12 cellular contexts compared by ENCODE assay signal in the genomic region with DNA sequence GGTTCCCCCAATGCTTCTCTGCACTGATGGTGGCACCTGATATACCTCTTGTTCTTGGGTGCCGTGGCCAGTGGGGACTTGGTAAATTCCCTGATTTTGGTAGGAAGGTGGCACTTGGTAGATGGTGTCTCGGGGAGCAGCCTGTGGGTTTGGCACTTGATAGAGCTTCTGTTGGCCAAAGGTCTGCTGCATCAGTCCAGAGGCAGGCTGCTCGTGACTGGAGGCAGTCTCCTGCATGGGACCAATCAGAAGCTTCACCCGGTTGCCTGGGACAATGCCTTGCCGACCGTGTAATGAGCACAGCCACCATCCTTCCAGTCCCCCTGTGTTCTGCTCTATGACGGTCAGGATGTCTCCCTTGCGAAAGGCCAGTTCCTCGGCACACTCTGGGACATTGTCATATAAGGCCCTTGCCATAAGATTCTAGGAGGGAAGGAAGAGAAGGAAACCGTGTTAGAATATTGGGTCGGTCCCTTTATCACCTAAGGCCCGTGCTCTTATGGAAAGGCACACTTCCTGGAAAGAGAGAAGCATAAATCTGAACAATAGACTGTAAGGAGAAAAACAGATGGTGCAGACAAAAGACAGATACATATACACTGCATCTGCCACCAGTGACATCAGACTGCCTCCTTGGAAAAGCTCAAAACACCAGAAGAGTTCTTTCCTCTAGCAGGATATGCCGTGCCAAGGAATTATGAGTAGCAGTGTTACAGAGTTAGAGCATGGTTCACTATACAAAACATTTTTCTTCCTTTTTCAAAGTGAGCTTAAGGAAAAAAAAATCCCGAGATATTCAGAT. TPM values are rescaled to one million over a fixed set of nuclear protein-coding genes. Genes with fewer than 3 reads are reported as not detected.
A peak's percentile ranks its signal among the peaks of the same experiment; 100 is the strongest.
DNase-seq lines count a peak whose midpoint lies in the region; ATAC-seq and TF ChIP-seq lines count a peak whose summit lies in the region.
"Had no signal": no experiment of that assay in that cellular context is flagged by ENCODE, and none has a peak within 500 bp of the region (broad histone marks: within the 10 kb centered on the region; RNA-seq: fewer than 3 reads in every experiment).

No MANE protein-coding gene starts in this region.

- intact Hi-C loops in heart left ventricle (cut with DNase I) (loop anchor here in 1 of 10 donors (10.0 kb wide), 1 partner anchor 151 kb away; no protein-coding TSS in a partner anchor), left ventricle myocardium superior (cut with micrococcal nuclease) (no loop called here), esophagus squamous epithelium (cut with DNase I) (no loop called here), vagina (cut with DNase I) (no loop called here)

- TF ChIP-seq POLR2A in heart left ventricle (IDR thresholded peaks at IDR 0.05) (no peak), esophagus squamous epithelium (IDR thresholded peaks at IDR 0.05) (no peak), vagina (IDR thresholded peaks at IDR 0.05) (no peak)

- ATAC-seq in heart left ventricle (peak in 2 of 4 donors; percentile 2 to 31), left ventricle myocardium superior (no peak), GM18520 (IDR thresholded peaks at IDR 0.05; ENCODE audit: unreplicated experiment) (no peak)
- ATAC-seq: body of pancreas had no signal

- H3K4me1 ChIP-seq in heart left ventricle (peaks cover 14 to 100% (median 95%) of the 10 kb centered on the region in 12 donors), esophagus squamous epithelium (peaks cover 13 to 91% (median 52%) of the 10 kb centered on the region in 3 donors), osteoblast (ENCODE audit: insufficient read depth, low read length) (peaks cover 57% of the 10 kb centered on the region), vagina (peaks cover 72% of the 10 kb centered on the region)

- H3K4me2 ChIP-seq in osteoblast (ENCODE audit: insufficient read depth, low read length) = no peak overlapping the region

- H3K27me3 ChIP-seq in heart left ventricle = no peaks in the 10 kb centered on the region
- H3K27me3 ChIP-seq in esophagus squamous epithelium = peaks cover 0 to 31% (median 0%) of the 10 kb centered on the region in 4 donors
- H3K27me3 ChIP-seq in osteoblast (ENCODE audit: insufficient read depth, low read length) = no peaks in the 10 kb centered on the region
- no peaks in the 10 kb centered on the region for H3K27me3 ChIP-seq in vagina
- H3K27me3 ChIP-seq: body of pancreas, ovary had no signal

- H3K4me3 ChIP-seq in heart left ventricle = no peak overlapping the region
- H3K4me3 ChIP-seq in esophagus squamous epithelium = no peak overlapping the region
- H3K4me3 ChIP-seq in osteoblast (ENCODE audit: insufficient read depth, low read length) = no peak overlapping the region
- no peak overlapping the region for H3K4me3 ChIP-seq in vagina
- H3K4me3 ChIP-seq: body of pancreas, ovary had no signal

- TF ChIP-seq CTCF in heart left ventricle (IDR thresholded peaks at IDR 0.05) (no peak), esophagus squamous epithelium (IDR thresholded peaks at IDR 0.05) (no peak), osteoblast (IDR thresholded peaks at IDR 0.05; ENCODE audit: extremely low read depth, low read depth, low read length) (no peak), vagina (IDR thresholded peaks at IDR 0.05) (no peak)

- peaks cover 82% of the 10 kb centered on the region for H3K79me2 ChIP-seq in osteoblast (ENCODE audit: insufficient read depth, low read length)

- 52 to 64% (median 55%) methylated on average over 14 of the region's 14 CpGs for WGBS in heart left ventricle, 4 donors
- 56 to 86% methylated on average over 8 to 13 of the region's 14 CpGs for WGBS in esophagus squamous epithelium, 2 donors

- H3K36me3 ChIP-seq in heart left ventricle (peaks cover 0 to 35% (median 12%) of the 10 kb centered on the region in 9 donors), esophagus squamous epithelium (peaks cover 0 to 4% (median 0%) of the 10 kb centered on the region in 3 donors), osteoblast (ENCODE audit: insufficient read depth, low read length) (peaks cover 53% of the 10 kb centered on the region), vagina (no peaks in the 10 kb centered on the region)
- H3K36me3 ChIP-seq: ovary had no signal

- peaks cover 7% of the 10 kb centered on the region for H4K20me1 ChIP-seq in osteoblast (ENCODE audit: insufficient read depth, low read length)

- H3K27ac ChIP-seq in heart left ventricle = peak overlapping the region; percentile 60 to 93 (median 80)
- H3K27ac ChIP-seq in esophagus squamous epithelium = peak overlapping the region in 3 of 4 donors; percentile 69 to 80 (median 77)
- H3K27ac ChIP-seq in osteoblast (ENCODE audit: low read depth, low read length) = peak overlapping the region; percentile 99
- peak overlapping the region; percentile 74 for H3K27ac ChIP-seq in vagina
- H3K27ac ChIP-seq: ovary had no signal

- DNase-seq in heart left ventricle = no peak
- DNase-seq in left ventricle myocardium superior = no peak
- DNase-seq in esophagus squamous epithelium (lab: John Stamatoyannopoulos, UW) = no peak
- DNase-seq in osteoblast (ENCODE audit: insufficient read length, low spot score, missing footprints) = no peak
- no peak for DNase-seq in vagina (ENCODE audit: extremely low spot score in 2 of 2)
- DNase-seq in activated CD8-positive, alpha-beta memory T cell treated with anti-CD3 and anti-CD28 coated beads, Interleukin-2, amount 50 U/mL, for 48 hours = no peak
- no peak for DNase-seq in OCI-M2 (lab: John Stamatoyannopoulos, UW; ENCODE audit: unreplicated experiment)
- DNase-seq: activated T-cell treated with anti-CD3 and anti-CD28 coated beads, Interleukin-2, amount 50 U/mL, for 48 hours; NCI-H1092 had no signal

- H3K9me3 ChIP-seq in heart left ventricle (no peaks in the 10 kb centered on the region), esophagus squamous epithelium (no peaks in the 10 kb centered on the region), osteoblast (ENCODE audit: low read depth, low read length) (no peaks in the 10 kb centered on the region), vagina (no peaks in the 10 kb centered on the region)
- H3K9me3 ChIP-seq: body of pancreas, ovary had no signal

- H2AFZ ChIP-seq in osteoblast (ENCODE audit: low read length) = no peak overlapping the region

RNA-seq across cellular contexts. Expression of a gene that starts 19.0 kb away (rescaled TPM):
- total RNA-seq in heart left ventricle = 10 to 100 TPM; 10.2 to 55.7 (median 20.9) TPM
- polyA plus RNA-seq in heart left ventricle = 10 to 100 TPM; 13.4 to 21.2 TPM
- total RNA-seq in left ventricle myocardium superior = 31.1 TPM
- total RNA-seq in esophagus squamous epithelium = 10 to 100 TPM in 2 of 4 donors, 1 to 10 TPM in 2; 7.7 to 14.9 (median 10.9) TPM
- 23.0 and 32.9 TPM in 2 replicates for total RNA-seq in osteoblast
- 45.4 TPM for total RNA-seq in vagina
